In genomic region chr5:14188778-14189177, GRCh38 we compare ENCODE assay signal across 1 cellular context.
TF ChIP-seq lines count a peak whose summit lies in the region.

No MANE protein-coding gene starts in this region.

TF ChIP-seq in WTC11, 78 proteins besides CTCF, POLR2A, EP300 and RAD21 (continued from another document):
- TF ChIP-seq, protein P1, sequence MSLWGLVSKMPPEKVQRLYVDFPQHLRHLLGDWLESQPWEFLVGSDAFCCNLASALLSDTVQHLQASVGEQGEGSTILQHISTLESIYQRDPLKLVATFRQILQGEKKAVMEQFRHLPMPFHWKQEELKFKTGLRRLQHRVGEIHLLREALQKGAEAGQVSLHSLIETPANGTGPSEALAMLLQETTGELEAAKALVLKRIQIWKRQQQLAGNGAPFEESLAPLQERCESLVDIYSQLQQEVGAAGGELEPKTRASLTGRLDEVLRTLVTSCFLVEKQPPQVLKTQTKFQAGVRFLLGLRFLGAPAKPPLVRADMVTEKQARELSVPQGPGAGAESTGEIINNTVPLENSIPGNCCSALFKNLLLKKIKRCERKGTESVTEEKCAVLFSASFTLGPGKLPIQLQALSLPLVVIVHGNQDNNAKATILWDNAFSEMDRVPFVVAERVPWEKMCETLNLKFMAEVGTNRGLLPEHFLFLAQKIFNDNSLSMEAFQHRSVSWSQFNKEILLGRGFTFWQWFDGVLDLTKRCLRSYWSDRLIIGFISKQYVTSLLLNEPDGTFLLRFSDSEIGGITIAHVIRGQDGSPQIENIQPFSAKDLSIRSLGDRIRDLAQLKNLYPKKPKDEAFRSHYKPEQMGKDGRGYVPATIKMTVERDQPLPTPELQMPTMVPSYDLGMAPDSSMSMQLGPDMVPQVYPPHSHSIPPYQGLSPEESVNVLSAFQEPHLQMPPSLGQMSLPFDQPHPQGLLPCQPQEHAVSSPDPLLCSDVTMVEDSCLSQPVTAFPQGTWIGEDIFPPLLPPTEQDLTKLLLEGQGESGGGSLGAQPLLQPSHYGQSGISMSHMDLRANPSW (CRISPR knock-in tag; conservative IDR thresholded peaks at IDR 0.05; ENCODE audit: low read depth): no peak
- TF ChIP-seq OVOL2 (CRISPR knock-in tag; IDR thresholded peaks at IDR 0.05; ENCODE audit: borderline replicate concordance) (no peak), GABPB1 (CRISPR knock-in tag; IDR thresholded peaks at IDR 0.05) (no peak), NR1H2 (CRISPR knock-in tag; IDR thresholded peaks at IDR 0.05) (no peak), HMGA2 (CRISPR knock-in tag; IDR thresholded peaks at IDR 0.05) (no peak), ZNF423 (CRISPR knock-in tag; IDR thresholded peaks at IDR 0.05) (no peak)
- TF ChIP-seq, protein P2, sequence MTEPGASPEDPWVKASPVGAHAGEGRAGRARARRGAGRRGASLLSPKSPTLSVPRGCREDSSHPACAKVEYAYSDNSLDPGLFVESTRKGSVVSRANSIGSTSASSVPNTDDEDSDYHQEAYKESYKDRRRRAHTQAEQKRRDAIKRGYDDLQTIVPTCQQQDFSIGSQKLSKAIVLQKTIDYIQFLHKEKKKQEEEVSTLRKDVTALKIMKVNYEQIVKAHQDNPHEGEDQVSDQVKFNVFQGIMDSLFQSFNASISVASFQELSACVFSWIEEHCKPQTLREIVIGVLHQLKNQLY (CRISPR knock-in tag; IDR thresholded peaks at IDR 0.05): no peak
- TF ChIP-seq, protein P3, sequence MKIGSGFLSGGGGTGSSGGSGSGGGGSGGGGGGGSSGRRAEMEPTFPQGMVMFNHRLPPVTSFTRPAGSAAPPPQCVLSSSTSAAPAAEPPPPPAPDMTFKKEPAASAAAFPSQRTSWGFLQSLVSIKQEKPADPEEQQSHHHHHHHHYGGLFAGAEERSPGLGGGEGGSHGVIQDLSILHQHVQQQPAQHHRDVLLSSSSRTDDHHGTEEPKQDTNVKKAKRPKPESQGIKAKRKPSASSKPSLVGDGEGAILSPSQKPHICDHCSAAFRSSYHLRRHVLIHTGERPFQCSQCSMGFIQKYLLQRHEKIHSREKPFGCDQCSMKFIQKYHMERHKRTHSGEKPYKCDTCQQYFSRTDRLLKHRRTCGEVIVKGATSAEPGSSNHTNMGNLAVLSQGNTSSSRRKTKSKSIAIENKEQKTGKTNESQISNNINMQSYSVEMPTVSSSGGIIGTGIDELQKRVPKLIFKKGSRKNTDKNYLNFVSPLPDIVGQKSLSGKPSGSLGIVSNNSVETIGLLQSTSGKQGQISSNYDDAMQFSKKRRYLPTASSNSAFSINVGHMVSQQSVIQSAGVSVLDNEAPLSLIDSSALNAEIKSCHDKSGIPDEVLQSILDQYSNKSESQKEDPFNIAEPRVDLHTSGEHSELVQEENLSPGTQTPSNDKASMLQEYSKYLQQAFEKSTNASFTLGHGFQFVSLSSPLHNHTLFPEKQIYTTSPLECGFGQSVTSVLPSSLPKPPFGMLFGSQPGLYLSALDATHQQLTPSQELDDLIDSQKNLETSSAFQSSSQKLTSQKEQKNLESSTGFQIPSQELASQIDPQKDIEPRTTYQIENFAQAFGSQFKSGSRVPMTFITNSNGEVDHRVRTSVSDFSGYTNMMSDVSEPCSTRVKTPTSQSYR (CRISPR knock-in tag; IDR thresholded peaks at IDR 0.05): no peak
- TF ChIP-seq, protein P4, sequence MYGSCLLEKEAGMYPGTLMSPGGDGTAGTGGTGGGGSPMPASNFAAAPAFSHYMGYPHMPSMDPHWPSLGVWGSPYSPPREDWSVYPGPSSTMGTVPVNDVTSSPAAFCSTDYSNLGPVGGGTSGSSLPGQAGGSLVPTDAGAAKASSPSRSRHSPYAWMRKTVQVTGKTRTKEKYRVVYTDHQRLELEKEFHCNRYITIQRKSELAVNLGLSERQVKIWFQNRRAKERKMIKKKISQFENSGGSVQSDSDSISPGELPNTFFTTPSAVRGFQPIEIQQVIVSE (CRISPR knock-in tag; IDR thresholded peaks at IDR 0.05; ENCODE audit: borderline replicate concordance): no peak
